Comparison of ENCODE assay signal across 8 cellular contexts in the genomic region with DNA sequence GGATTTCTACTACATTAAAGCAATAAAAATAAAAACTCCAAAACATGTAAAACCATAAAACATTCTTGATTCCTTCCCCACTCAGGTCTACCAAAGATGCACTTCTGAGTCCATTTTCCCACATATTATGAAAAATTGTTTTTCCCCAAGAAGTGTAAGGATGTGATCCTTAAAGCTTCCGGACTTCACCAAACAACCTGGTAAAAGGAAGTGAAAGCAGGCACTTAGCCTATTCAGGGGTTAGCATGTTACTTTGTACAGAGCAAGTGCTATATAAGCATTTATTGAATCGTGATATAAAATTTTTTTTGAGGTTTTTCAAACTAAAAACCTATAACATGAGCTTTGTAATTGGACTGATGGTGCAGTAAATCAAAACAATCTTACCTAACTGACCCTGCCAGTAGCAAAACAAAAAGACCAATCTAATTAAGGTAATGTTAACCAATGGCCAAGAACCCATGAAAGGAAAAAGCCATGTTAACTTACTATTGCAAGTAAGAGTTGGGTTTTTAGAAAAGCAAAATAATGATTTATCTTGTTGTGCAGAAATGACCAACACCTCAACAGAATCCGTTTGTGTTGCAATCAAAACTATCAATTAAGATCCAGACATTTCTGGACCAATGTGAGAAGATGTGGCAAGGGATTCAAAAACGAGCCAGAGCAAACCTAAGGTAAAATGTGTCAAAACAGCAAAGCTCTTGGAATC. TPM values are rescaled to one million over a fixed set of nuclear protein-coding genes. Genes with fewer than 3 reads are reported as not detected.
DNase-seq lines count a peak whose midpoint lies in the region; ATAC-seq, FAIRE-seq and TF ChIP-seq lines count a peak whose summit lies in the region.

No MANE protein-coding gene starts in this region.

- H3K18ac ChIP-seq in mesendoderm (ENCODE audit: low read length): no peak overlapping the region

- POLR2A ChIA-PET in A549 (lab: Yijun Ruan, JAX) (no interaction called here), K562 (lab: Yijun Ruan, JAX) (interaction anchor here (0.6 to 2.6 kb wide), 4 partner anchors 9 to 152 kb away, joined by 3 to 8 read pairs (median 4); no protein-coding TSS in a partner anchor), RWPE1 (lab: Yijun Ruan, JAX; ENCODE audit: low non-redundant PET) (no interaction called here)

- H3K36me3 ChIP-seq in K562 (ENCODE audit: control insufficient read depth, insufficient read depth, low read length): peaks cover 18% of the 10 kb centered on the region; the same call in 2 of the 3 replicates
- H3K36me3 ChIP-seq in mesendoderm (ENCODE audit: control insufficient read depth, insufficient read depth, low read length): no peaks in the 10 kb centered on the region

- in situ Hi-C loops in K562 (cut with MboI): no loop called here

- H3K4me2 ChIP-seq in A549 (peak overlapping the region; percentile 80), K562 (ENCODE audit: insufficient read depth, low read length) (peak overlapping the region; percentile 92), mesendoderm (ENCODE audit: low read length) (peak overlapping the region; percentile 72)

- H3K9ac ChIP-seq in K562 (ENCODE audit: insufficient read depth in 1 of 2, low read depth in 2 of 2, low read length in 2 of 2) (peak overlapping the region in 1 of 2 experiments; percentile 96; a peak in 3 of 4 replicates), mesendoderm (ENCODE audit: low read length) (peak overlapping the region; percentile 97)

- DNase-seq in A549 (ENCODE audit: low read depth in 1 of 2, low spot score in 1 of 2): no peak
- peak in 1 of 2 experiments; percentile 48 for DNase-seq in HL-60 (ENCODE audit: low read depth in 1 of 2, low spot score in 1 of 2)
- DNase-seq in K562 (ENCODE audit: extremely low read depth in 1 of 4, low spot score in 3 of 4): no peak
- DNase-seq in mesendoderm: no peak
- DNase-seq in NCI-H524 (lab: John Stamatoyannopoulos, UW): no peak
- no peak for DNase-seq in inferior parietal cortex (ENCODE audit: extremely low spot score)
- DNase-seq in RWPE1 (ENCODE audit: low spot score): no peak

- H2AK5ac ChIP-seq in mesendoderm (ENCODE audit: low read length): no peak overlapping the region

- H3K9me3 ChIP-seq in A549 (no peaks in the 10 kb centered on the region), K562 (replicated peaks; ENCODE audit: control insufficient read depth, insufficient read depth, low read depth, low read length) (no peaks in the 10 kb centered on the region)

- no TSS peak for BruUV-seq in K562 (replicated peaks; lab: Mats Ljungman, UMichigan)

- peaks cover 26% of the 10 kb centered on the region for H3K4me1 ChIP-seq in A549
- peaks cover 32 to 34% of the 10 kb centered on the region in 2 experiments; a peak in 4 of 5 replicates for H3K4me1 ChIP-seq in K562 (replicated peaks in 1 of 2; ENCODE audit: control insufficient read depth in 2 of 2, insufficient read depth in 2 of 2, low read length in 2 of 2)
- peaks cover 2% of the 10 kb centered on the region for H3K4me1 ChIP-seq in mesendoderm (ENCODE audit: control insufficient read depth, low read depth, low read length)

- FAIRE-seq in A549 (lab: Jason Lieb, UNC) (no peak), K562 (lab: Jason Lieb, UNC) (no peak)

- H4K5ac ChIP-seq in mesendoderm (ENCODE audit: low read length): no peak overlapping the region

- H3K4ac ChIP-seq in mesendoderm (ENCODE audit: low read depth, low read length): no peak overlapping the region

- intact Hi-C loops in K562 (cut with micrococcal nuclease): no loop called here

- no peaks in the 10 kb centered on the region for H3K27me3 ChIP-seq in HL-60 (ENCODE audit: insufficient read depth, poor library complexity, severe bottlenecking)
- H3K27me3 ChIP-seq in K562 (ENCODE audit: control insufficient read depth in 2 of 2, insufficient read depth in 2 of 2, low read length in 2 of 2): no peaks in the 10 kb centered on the region
- no peaks in the 10 kb centered on the region for H3K27me3 ChIP-seq in mesendoderm (ENCODE audit: insufficient read depth, low read length, poor library complexity)

- ATAC-seq in A549 (no peak), K562 (no peak), HG02840 (IDR thresholded peaks at IDR 0.05; ENCODE audit: low FRiP score, unreplicated experiment) (no peak)

- H3K4me3 ChIP-seq in A549 (peak overlapping the region; percentile 95), HL-60 (replicated peaks; ENCODE audit: insufficient read depth, low read length) (peak overlapping the region; percentile 95), K562 (peak overlapping the region; percentile 67), mesendoderm (ENCODE audit: low read length) (peak overlapping the region; percentile 95)

- no peak overlapping the region for H2BK5ac ChIP-seq in mesendoderm (ENCODE audit: low read length)

- TF ChIP-seq EP300 in A549 (IDR thresholded peaks at IDR 0.05) (no peak), K562 (IDR thresholded peaks at IDR 0.05; ENCODE audit: low read length) (no peak)

- TF ChIP-seq CTCF in A549 (IDR thresholded peaks at IDR 0.05): no peak
- TF ChIP-seq CTCF in HL-60 (IDR thresholded peaks at IDR 0.05; ENCODE audit: insufficient read depth, low read length): no peak
- no peak for TF ChIP-seq CTCF in K562 (IDR thresholded peaks at IDR 0.05 in 2 of 3, conservative IDR thresholded peaks at IDR 0.05 in 1 of 3; ENCODE audit: insufficient read depth in 2 of 3, low read depth in 1 of 3, low read length in 3 of 3)
- TF ChIP-seq CTCF in RWPE1 (conservative IDR thresholded peaks at IDR 0.05; ENCODE audit: low read depth): no peak

- H2AFZ ChIP-seq in K562 (ENCODE audit: low read depth, low read length): no peak overlapping the region; the same call in 1 of the 2 replicates

- peaks cover 13% of the 10 kb centered on the region for H3K79me1 ChIP-seq in mesendoderm (ENCODE audit: low read length)

- no peak overlapping the region for H3K23ac ChIP-seq in mesendoderm (ENCODE audit: low read length)

- H3K27ac ChIP-seq in A549: peak overlapping the region in 1 of 2 experiments; percentile 99; a peak in 3 of 6 replicates
- H3K27ac ChIP-seq in HL-60 (replicated peaks): peak overlapping the region; percentile 87
- H3K27ac ChIP-seq in K562 (ENCODE audit: extremely low read depth, low read depth, low read length): peak overlapping the region; percentile 93
- no peak overlapping the region for H3K27ac ChIP-seq in mesendoderm (ENCODE audit: low read depth, low read length)
- H3K27ac ChIP-seq in RWPE1: no peak overlapping the region

- H3K56ac ChIP-seq in mesendoderm (ENCODE audit: low read length): peak overlapping the region; percentile 92

- no peaks in the 10 kb centered on the region for H3K9me1 ChIP-seq in K562 (ENCODE audit: control insufficient read depth, insufficient read depth, low read length)

- TF ChIP-seq RAD21 in A549 (conservative IDR thresholded peaks at IDR 0.05 in 1 of 2, IDR thresholded peaks at IDR 0.05 in 1 of 2) (no peak), K562 (CRISPR knock-in tag; conservative IDR thresholded peaks at IDR 0.05 in 1 of 2, IDR thresholded peaks at IDR 0.05 in 1 of 2) (no peak)

- peaks cover 17% of the 10 kb centered on the region for H4K20me1 ChIP-seq in K562 (replicated peaks; ENCODE audit: control insufficient read depth, insufficient read depth, low read length)

- TF ChIP-seq POLR2A in A549 (IDR thresholded peaks at IDR 0.05; ENCODE audit: low read length) (no peak), K562 (conservative IDR thresholded peaks at IDR 0.05) (no peak)

- H2BK15ac ChIP-seq in mesendoderm (replicated peaks; ENCODE audit: low read depth): no peak overlapping the region

- no peak overlapping the region for H2BK120ac ChIP-seq in mesendoderm (ENCODE audit: low read depth, low read length)

- no peak overlapping the region for H4K8ac ChIP-seq in mesendoderm (ENCODE audit: low read depth, low read length)

- H3K79me2 ChIP-seq in K562 (ENCODE audit: control insufficient read depth, insufficient read depth, low read length) (peaks cover 92% of the 10 kb centered on the region), mesendoderm (ENCODE audit: control insufficient read depth, insufficient read depth, low read length) (peaks cover 68% of the 10 kb centered on the region)

- 32% methylated on average over 4 of the region's 4 CpGs for WGBS in A549 (ENCODE audit: missing lambda C conversion rate)
- 10% methylated on average over 4 of the region's 4 CpGs for WGBS in K562 (ENCODE audit: insufficient coverage, low coverage, missing lambda C conversion rate)
- no CpG with 5 or more reads among the region's 4 CpGs for WGBS in mesendoderm (ENCODE audit: extremely low coverage, insufficient coverage, low lambda C conversion rate)

- CTCF ChIA-PET in A549 (lab: Yijun Ruan, JAX) (no interaction called here), K562 (lab: Yijun Ruan, JAX; ENCODE audit: low intra/inter-chr PET ratio) (no interaction called here), RWPE1 (lab: Yijun Ruan, JAX) (no interaction called here)

TF ChIP-seq in A549, 52 proteins besides CTCF, POLR2A, EP300 and RAD21 (continues in another document):
- no peak for TF ChIP-seq NR3C1 (IDR thresholded peaks at IDR 0.05)

RNA-seq across cellular contexts. Expression of a gene that starts 1.8 kb away (rescaled TPM):
- polyA plus RNA-seq in A549 (2011; rRNA removed) (24.8 and 26.1 TPM in 2 replicates), A549 (2017; fragmentation: RNase III; extraction: RNeasy Plus Mini Kit Qiagen cat#74134 plus additional on column Dnase treatment) (16.8 to 18.1 TPM (median 17.0 TPM) in 3 replicates), K562 (2011; rRNA removed) (22.8 and 25.2 TPM in 2 replicates), K562 (2014; fragmentation: Illumina TruSeq; extraction: Trizol) (38.6 and 44.0 TPM in 2 replicates), K562 (2014; fragmentation: Nextera tagmentation; extraction: Ambion mirVana) (10 to 100 TPM in 1 of 2 experiments, 1 to 10 TPM in 1; 8.2 to 11.0 TPM), K562 (2014; rRNA removed) (23.0 and 24.6 TPM in 2 replicates)
- polyA plus RNA-seq in A549 (2012; cell fraction: cytosol; rRNA removed): 6.9 and 8.1 TPM in 2 replicates
- polyA plus RNA-seq in A549 (2012; cell fraction: nucleus; rRNA removed): 8.4 and 11.7 TPM in 2 replicates
- polyA minus RNA-seq in A549 (2011; rRNA and poly(A)+ RNA removed): 32.4 and 36.9 TPM in 2 replicates
- total RNA-seq in K562 (2011; cell fraction: chromatin; rRNA removed; ENCODE audit: low replicate concordance): 43.5 and 203 TPM in 2 replicates
- total RNA-seq in K562 (2011; cell fraction: nucleolus; rRNA removed): 27.0 and 45.0 TPM in 2 replicates
- 67.0 and 71.2 TPM in 2 replicates for total RNA-seq in K562 (2011; cell fraction: nucleoplasm; rRNA removed)
- total RNA-seq in K562 (2014; rRNA removed) (30.0 and 33.6 TPM in 2 replicates), K562 (2014; rRNA removed; fragmentation: Illumina TruSeq; extraction: Trizol) (43.8 and 47.8 TPM in 2 replicates), K562 (2015; rRNA removed; fragmentation: Illumina TruSeq; extraction: Trizol) (43.7 and 45.3 TPM in 2 replicates), K562 (2021) (39.3 and 39.5 TPM in 2 replicates)
- 14.6 and 16.8 TPM in 2 replicates for polyA plus RNA-seq in K562 (2011; cell fraction: cytosol; rRNA removed)
- polyA plus RNA-seq in K562 (2011; cell fraction: nucleus; rRNA removed): 28.4 and 29.7 TPM in 2 replicates
- polyA plus RNA-seq in K562 (2012): 25.0 and 27.7 TPM in 2 replicates
- polyA minus RNA-seq in K562 (2011; rRNA and poly(A)+ RNA removed): 86.5 and 93.7 TPM in 2 replicates
- polyA minus RNA-seq in K562 (2011; cell fraction: cytosol; rRNA and poly(A)+ RNA removed): 32.7 and 35.5 TPM in 2 replicates
- 37.7 and 69.1 TPM in 2 replicates for polyA minus RNA-seq in K562 (2011; cell fraction: nucleus; rRNA and poly(A)+ RNA removed)
- 21.0 TPM for polyA plus RNA-seq in mesendoderm (2013, experiment 1 of 2)
- polyA plus RNA-seq in mesendoderm (2013, experiment 2 of 2): 20.5 TPM

Comparison
In these comparisons a context has a peak if more than half of its experiments do, and no peak if none do; other contexts are left out.
1. H3K27ac ChIP-seq: peak in HL-60 (single experiment) and K562 (single experiment); none in mesendoderm (single experiment) and RWPE1 (single experiment).
2. Peak in every context shown above with its lines, with median percentiles within 50 percentile points of each other: H3K4me2 ChIP-seq and H3K4me3 ChIP-seq.